Comparison of ENCODE assay signal across 10 cellular contexts in the genomic region with DNA sequence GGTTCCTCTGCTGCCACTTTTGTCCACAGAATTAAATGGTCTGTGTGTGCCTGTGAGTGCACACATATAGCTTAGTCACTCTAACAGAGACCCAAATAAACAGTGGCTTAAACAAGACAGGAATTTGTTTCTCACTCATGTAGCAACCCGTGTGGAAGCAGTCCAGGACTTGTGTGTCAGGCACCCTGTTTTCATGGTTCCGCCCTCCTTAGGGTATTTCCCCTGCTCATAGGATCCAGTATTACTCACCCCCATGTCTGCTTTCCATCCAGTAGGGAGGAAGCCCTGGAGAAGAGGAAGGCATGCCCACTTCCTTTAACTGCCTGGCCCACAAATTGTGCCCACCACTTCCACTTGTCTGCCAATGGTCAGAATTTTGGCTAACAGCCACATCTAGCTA. TPM values are rescaled to one million over a fixed set of nuclear protein-coding genes. Genes with fewer than 3 reads are reported as not detected.
DNase-seq lines count a peak whose midpoint lies in the region; ATAC-seq, FAIRE-seq and TF ChIP-seq lines count a peak whose summit lies in the region.
"Had no signal": no experiment of that assay in that cellular context is flagged by ENCODE, and none has a peak within 500 bp of the region (broad histone marks: within the 10 kb centered on the region; RNA-seq: fewer than 3 reads in every experiment).

No MANE protein-coding gene starts in this region.

- H3K27ac ChIP-seq in psoas muscle: peak overlapping the region; percentile 78
- no peak overlapping the region for H3K27ac ChIP-seq in small intestine (ENCODE audit: low read depth in 1 of 2, low read length in 1 of 2)
- peak overlapping the region in 2 of 4 donors; percentile 36 to 42 for H3K27ac ChIP-seq in esophagus muscularis mucosa (replicated peaks in 1 of 4)

- TF ChIP-seq POLR2A in erythroblast (IDR thresholded peaks at IDR 0.05; ENCODE audit: low read length) (no peak), esophagus muscularis mucosa (IDR thresholded peaks at IDR 0.05; ENCODE audit: low read depth) (no peak)

- H3K9me3 ChIP-seq in psoas muscle: no peaks in the 10 kb centered on the region
- no peaks in the 10 kb centered on the region for H3K9me3 ChIP-seq in small intestine (ENCODE audit: control insufficient read depth, low read depth)
- no peaks in the 10 kb centered on the region for H3K9me3 ChIP-seq in esophagus muscularis mucosa

- intact Hi-C loops in psoas muscle (cut with DNase I) (no loop called here), esophagus muscularis mucosa (cut with DNase I) (no loop called here)

- H3K4me3 ChIP-seq in epithelial cell of proximal tubule (ENCODE audit: low read depth, low read length): no peak overlapping the region
- no peak overlapping the region for H3K4me3 ChIP-seq in psoas muscle
- H3K4me3 ChIP-seq in small intestine (ENCODE audit: low read depth in 1 of 2, low read length in 2 of 2): no peak overlapping the region
- H3K4me3 ChIP-seq in esophagus muscularis mucosa: no peak overlapping the region

- TF ChIP-seq CTCF in epithelial cell of proximal tubule (conservative IDR thresholded peaks at IDR 0.05; ENCODE audit: low read depth, low read length) (no peak), psoas muscle (IDR thresholded peaks at IDR 0.05) (no peak), esophagus muscularis mucosa (IDR thresholded peaks at IDR 0.05) (no peak)

- no peak for TF ChIP-seq EP300 in esophagus muscularis mucosa (IDR thresholded peaks at IDR 0.05)

- H3K4me1 ChIP-seq in psoas muscle (peaks cover 14% of the 10 kb centered on the region), small intestine (ENCODE audit: control insufficient read depth in 2 of 2, insufficient read depth in 1 of 2, low read depth in 1 of 2, low read length in 1 of 2) (no peaks in the 10 kb centered on the region), esophagus muscularis mucosa (peaks cover 13 to 29% (median 17%) of the 10 kb centered on the region in 4 donors)

- FAIRE-seq in small intestine (lab: Jason Lieb, UNC): no peak
- FAIRE-seq: H1 had no signal

- H3K36me3 ChIP-seq in psoas muscle (ENCODE audit: insufficient read depth in 1 of 2, low read depth in 1 of 2) (no peaks in the 10 kb centered on the region), small intestine (ENCODE audit: control insufficient read depth in 2 of 2, insufficient read depth in 2 of 2, low read length in 2 of 2) (no peaks in the 10 kb centered on the region), esophagus muscularis mucosa (no peaks in the 10 kb centered on the region)

- 32 to 58% (median 56%) methylated on average over 2 of the region's 2 CpGs for WGBS in psoas muscle, 3 donors
- WGBS in small intestine, 3 donors: 56 to 68% (median 62%) methylated on average over 2 of the region's 2 CpGs
- WGBS in esophagus muscularis mucosa: 24% methylated on average over 2 of the region's 2 CpGs

- DNase-seq in EH (ENCODE audit: low read depth) (peak; percentile 97), NCI-H460 (ENCODE audit: extremely low read depth, low read depth) (peak; percentile 8), epithelial cell of proximal tubule (ENCODE audit: low read depth) (peak; percentile 90), psoas muscle (peak in 1 of 2 donors; percentile 61), small intestine (no peak), erythroblast (lab: John Stamatoyannopoulos, UW) (no peak), esophagus muscularis mucosa (ENCODE audit: extremely low spot score) (no peak)
- DNase-seq: cerebellar nuclear complex had no signal

- H3K27me3 ChIP-seq in psoas muscle (ENCODE audit: insufficient read depth in 3 of 3, low read length in 2 of 3): no peaks in the 10 kb centered on the region
- no peaks in the 10 kb centered on the region for H3K27me3 ChIP-seq in small intestine (ENCODE audit: control insufficient read depth in 2 of 2, insufficient read depth in 2 of 2, low read length in 2 of 2)
- no peaks in the 10 kb centered on the region for H3K27me3 ChIP-seq in esophagus muscularis mucosa

- ATAC-seq in psoas muscle (peak; percentile 60 to 90 (median 88)), HG02852 (IDR thresholded peaks at IDR 0.05; ENCODE audit: unreplicated experiment) (no peak)

RNA-seq across cellular contexts. Expression of gene TACSTD2, which starts 41.3 kb away (rescaled TPM):
- not detected in 2 replicates for total RNA-seq in NCI-H460 (2014; rRNA removed; shearing (Covaris generic))
- polyA plus RNA-seq in NCI-H460 (2014; cell fraction: nucleus; rRNA removed): not detected in 2 replicates
- total RNA-seq in epithelial cell of proximal tubule (91.7 and 219 TPM in 2 replicates), psoas muscle (under 1 TPM; 0.12 to 0.22 (median 0.16) TPM), esophagus muscularis mucosa (1 to 10 TPM; 1.8 to 3.4 (median 2.3) TPM)
- polyA plus RNA-seq in psoas muscle (under 1 TPM; 0.25 to 0.34 (median 0.30) TPM), small intestine (1 to 10 TPM in 2 of 3 donors, under 1 TPM in 1; 0.89 to 1.4 (median 1.1) TPM)

Comparison
In these comparisons a context has a peak if more than half of its experiments do, and no peak if none do; other contexts are left out.
1. DNase-seq: peak in EH (single experiment), NCI-H460 (single experiment) and epithelial cell of proximal tubule (single experiment); none in small intestine (single experiment), erythroblast (0 of 2) and esophagus muscularis mucosa (single experiment).
2. RNA of gene TACSTD2, which starts 41.3 kb away (total RNA-seq): 91.7 to 219 TPM in epithelial cell of proximal tubule; 1.8 to 3.4 TPM in esophagus muscularis mucosa, 0.12 to 0.22 TPM in psoas muscle and not detected in NCI-H460; every median in the first group is over 10 times any median in the second.